In genomic region chr6:73521351-73522254, GRCh38 we compare ENCODE assay signal across 8 cellular contexts. TPM values are rescaled to one million over a fixed set of nuclear protein-coding genes. Genes with fewer than 3 reads are reported as not detected.
DNase-seq lines count a peak whose midpoint lies in the region; ATAC-seq and TF ChIP-seq lines count a peak whose summit lies in the region.

No MANE protein-coding gene starts in this region.

- 1% methylated on average over 38 of the region's 38 CpGs for WGBS in sigmoid colon, 2 donors

- POLR2A ChIA-PET in RWPE1 (lab: Yijun Ruan, JAX; ENCODE audit: low non-redundant PET), result interaction anchor here (0.6 to 1.5 kb wide), 7 partner anchors 59 to 212 kb away, joined by 3 to 7 read pairs (median 4); partner anchors contain the start of gene SLC17A5

- H3K4me3 ChIP-seq in ascending aorta (peak overlapping the region; percentile 70 to 78), iPS-11a (ENCODE audit: low read depth, low read length) (peak overlapping the region; percentile 97), sigmoid colon (peak overlapping the region; percentile 80 to 85 (median 82))

- in situ Hi-C loops in KBM-7 (cut with MboI; ENCODE audit: low pct_unique_long_range_greater_than_20kb, low sequenced_read_pairs), result no loop called here

- no peaks in the 10 kb centered on the region for H3K9me3 ChIP-seq in ES-I3 (ENCODE audit: control insufficient read depth, insufficient read depth, low read length)
- no peaks in the 10 kb centered on the region for H3K9me3 ChIP-seq in ascending aorta
- no peaks in the 10 kb centered on the region for H3K9me3 ChIP-seq in sigmoid colon

- peak overlapping the region; percentile 98 for H3K27ac ChIP-seq in RWPE1
- H3K27ac ChIP-seq in ascending aorta, result peak overlapping the region; percentile 100
- H3K27ac ChIP-seq in sigmoid colon, result peak overlapping the region; percentile 92 to 100 (median 100)

- H3K27me3 ChIP-seq in ascending aorta (no peaks in the 10 kb centered on the region), sigmoid colon (no peaks in the 10 kb centered on the region)

- CTCF ChIA-PET in RWPE1 (lab: Yijun Ruan, JAX), result interaction anchor here (0.6 to 1.1 kb wide), 4 partner anchors 89 to 131 kb away, joined by 3 to 12 read pairs (median 6); no protein-coding TSS in a partner anchor

- intact Hi-C loops in ascending aorta (cut with DNase I) (loop anchor here (1.0 to 10.0 kb wide), 5 partner anchors 59 to 1683 kb away; partner anchors contain the start of genes COL12A1 and MTO1), sigmoid colon (cut with DNase I) (loop anchor here (1.0 to 5.0 kb wide), 4 partner anchors 59 to 133 kb away; partner anchors contain the start of gene MTO1)

- no peaks in the 10 kb centered on the region for H3K4me1 ChIP-seq in ES-I3 (ENCODE audit: insufficient read depth, low read length)
- peaks cover 13 to 30% of the 10 kb centered on the region in 2 donors for H3K4me1 ChIP-seq in ascending aorta
- peaks cover 0 to 52% (median 47%) of the 10 kb centered on the region in 4 donors for H3K4me1 ChIP-seq in sigmoid colon

- no peak for TF ChIP-seq EP300 in sigmoid colon (IDR thresholded peaks at IDR 0.05)

- TF ChIP-seq CTCF in RWPE1 (conservative IDR thresholded peaks at IDR 0.05; ENCODE audit: low read depth), result no peak
- no peak for TF ChIP-seq CTCF in ascending aorta (IDR thresholded peaks at IDR 0.05)
- no peak for TF ChIP-seq CTCF in sigmoid colon (IDR thresholded peaks at IDR 0.05)

- H3K9ac ChIP-seq in ES-I3 (ENCODE audit: low read depth, low read length), result peak overlapping the region; percentile 96

- peak; percentile 34 for ATAC-seq in GM21825 (IDR thresholded peaks at IDR 0.05; ENCODE audit: unreplicated experiment)

- TF ChIP-seq POLR2A in sigmoid colon (IDR thresholded peaks at IDR 0.05), result peak; percentile 44 to 60

- H3K36me3 ChIP-seq in ES-I3 (ENCODE audit: insufficient read depth, low read length), result peaks cover 39% of the 10 kb centered on the region
- peaks cover 25 to 32% of the 10 kb centered on the region in 2 donors for H3K36me3 ChIP-seq in ascending aorta
- H3K36me3 ChIP-seq in sigmoid colon, result peaks cover 7 to 30% (median 19%) of the 10 kb centered on the region in 4 donors

- peak; percentile 83 for DNase-seq in KBM-7
- DNase-seq in RWPE1 (ENCODE audit: low spot score), result peak; percentile 69
- DNase-seq in ascending aorta (ENCODE audit: low spot score in 2 of 2), result peak in 1 of 2 donors; percentile 90
- peak; percentile 91 for DNase-seq in sigmoid colon
- DNase-seq in mucosa of gallbladder (ENCODE audit: low spot score), result no peak

RNA-seq across cellular contexts. Expression of gene EEF1A1, which starts 0.8 kb away (rescaled TPM):
- 4,361 TPM for total RNA-seq in ascending aorta
- over 10,000 TPM; 10,846 to 15,452 (median 12,894) TPM for total RNA-seq in sigmoid colon
- over 10,000 TPM in 1 of 3 donors, 1,000 to 10,000 TPM in 2; 8,557 to 12,921 (median 9,843) TPM for polyA plus RNA-seq in sigmoid colon
- total RNA-seq in mucosa of gallbladder, result 8,853 TPM
